ENCODE assay signal across 8 cellular contexts in genomic region chr2:204110250-204111183, GRCh38.
DNase-seq lines count a peak whose midpoint lies in the region; ATAC-seq, FAIRE-seq and TF ChIP-seq lines count a peak whose summit lies in the region.

No MANE protein-coding gene starts in this region.

- no peaks in the 10 kb centered on the region for H3K36me3 ChIP-seq in KOPT-K1 (ENCODE audit: insufficient read depth, low read length)
- H3K36me3 ChIP-seq in psoas muscle (ENCODE audit: insufficient read depth in 1 of 2, low read depth in 1 of 2) = no peaks in the 10 kb centered on the region
- H3K36me3 ChIP-seq in kidney (ENCODE audit: control insufficient read depth in 1 of 2, insufficient read depth in 2 of 2, low read length in 2 of 2) = no peaks in the 10 kb centered on the region

- H3K27ac Mint-ChIP-seq in stimulated activated memory B cell treated with anti-CD40 and anti-IgM and Interleukin-4, amounts not matched to agents 10 μg/mL and 1 μg/mL and 100 μg/mL, for 72 hours = no peak overlapping the region

- H3K4me3 Mint-ChIP-seq in activated T-cell treated with anti-CD3 and anti-CD28 coated beads, Interleukin-2, amount 50 U/mL, for 4 hours = peak overlapping the region; percentile 66
- H3K4me3 Mint-ChIP-seq in stimulated activated memory B cell treated with anti-CD40 and anti-IgM and Interleukin-4, amounts not matched to agents 10 μg/mL and 1 μg/mL and 100 μg/mL, for 72 hours = no peak overlapping the region

- FAIRE-seq in kidney (lab: Jason Lieb, UNC) = no peak

- H3K4me1 ChIP-seq in psoas muscle = no peaks in the 10 kb centered on the region
- peaks cover 2 to 8% of the 10 kb centered on the region in 2 donors for H3K4me1 ChIP-seq in kidney (ENCODE audit: control insufficient read depth in 1 of 2, insufficient read depth in 1 of 2, low read depth in 1 of 2, low read length in 2 of 2)

- H3K9ac ChIP-seq in kidney (ENCODE audit: low read length in 2 of 2) = no peak overlapping the region

- peak; percentile 95 for ATAC-seq in GM21447 (IDR thresholded peaks at IDR 0.05; ENCODE audit: unreplicated experiment)
- peak; percentile 41 to 51 for ATAC-seq in activated T-cell treated with anti-CD3 and anti-CD28 coated beads, Interleukin-2, amount 50 U/mL, for 4 hours
- peak; percentile 51 for ATAC-seq in stimulated activated memory B cell treated with anti-CD40 and anti-IgM and Interleukin-4, amounts not matched to agents 10 μg/mL and 1 μg/mL and 100 μg/mL, for 72 hours
- no peak for ATAC-seq in psoas muscle

- intact Hi-C loops in psoas muscle (cut with DNase I) (no loop called here), kidney (cut with DNase I) (no loop called here)

- no peaks in the 10 kb centered on the region for H3K9me3 ChIP-seq in KOPT-K1 (ENCODE audit: insufficient read depth, low read length, poor library complexity, severe bottlenecking)
- no peaks in the 10 kb centered on the region for H3K9me3 ChIP-seq in psoas muscle
- H3K9me3 ChIP-seq in kidney (ENCODE audit: control insufficient read depth in 1 of 2, low read length in 2 of 2) = no peaks in the 10 kb centered on the region

- H3K4me3 ChIP-seq in psoas muscle = no peak overlapping the region
- H3K4me3 ChIP-seq in kidney (ENCODE audit: low read length in 2 of 2) = no peak overlapping the region

- 41 to 45% (median 44%) methylated on average over 11 of the region's 11 CpGs for WGBS in psoas muscle, 3 donors

- DNase-seq in CD1c-positive myeloid dendritic cell (ENCODE audit: extremely low spot score) = peak; percentile 30
- peak; percentile 20 for DNase-seq in activated T-cell treated with anti-CD3 and anti-CD28 coated beads, Interleukin-2, amount 50 U/mL, for 4 hours
- peak; percentile 74 for DNase-seq in left kidney (ENCODE audit: low read depth, low spot score)
- no peak for DNase-seq in psoas muscle
- DNase-seq in kidney = no peak

- no peaks in the 10 kb centered on the region for H3K27me3 ChIP-seq in psoas muscle (ENCODE audit: insufficient read depth in 3 of 3, low read length in 2 of 3)

- H3K27me3 Mint-ChIP-seq in activated T-cell treated with anti-CD3 and anti-CD28 coated beads, Interleukin-2, amount 50 U/mL, for 4 hours (ENCODE audit: low read depth) = no peaks in the 10 kb centered on the region
- peaks cover 51% of the 10 kb centered on the region for H3K27me3 Mint-ChIP-seq in stimulated activated memory B cell treated with anti-CD40 and anti-IgM and Interleukin-4, amounts not matched to agents 10 μg/mL and 1 μg/mL and 100 μg/mL, for 72 hours

- H3K27ac ChIP-seq in KOPT-K1 (ENCODE audit: low read depth, low read length, poor library complexity, severe bottlenecking) (peak overlapping the region; percentile 33), psoas muscle (no peak overlapping the region), kidney (ENCODE audit: low read depth in 2 of 2, low read length in 2 of 2) (peak overlapping the region in 1 of 2 donors; percentile 13)

- TF ChIP-seq CTCF in psoas muscle (IDR thresholded peaks at IDR 0.05) (no peak), kidney (IDR thresholded peaks at IDR 0.05; ENCODE audit: borderline replicate concordance, extremely low read depth, insufficient read depth) (no peak)

- H3K9me3 Mint-ChIP-seq in activated T-cell treated with anti-CD3 and anti-CD28 coated beads, Interleukin-2, amount 50 U/mL, for 4 hours = no peaks in the 10 kb centered on the region
- H3K9me3 Mint-ChIP-seq in stimulated activated memory B cell treated with anti-CD40 and anti-IgM and Interleukin-4, amounts not matched to agents 10 μg/mL and 1 μg/mL and 100 μg/mL, for 72 hours = no peaks in the 10 kb centered on the region

- peaks cover 61% of the 10 kb centered on the region for H3K4me1 Mint-ChIP-seq in activated T-cell treated with anti-CD3 and anti-CD28 coated beads, Interleukin-2, amount 50 U/mL, for 4 hours (ENCODE audit: low read depth)
- H3K4me1 Mint-ChIP-seq in stimulated activated memory B cell treated with anti-CD40 and anti-IgM and Interleukin-4, amounts not matched to agents 10 μg/mL and 1 μg/mL and 100 μg/mL, for 72 hours = peaks cover 16% of the 10 kb centered on the region

- no peaks in the 10 kb centered on the region for H3K36me3 Mint-ChIP-seq in activated T-cell treated with anti-CD3 and anti-CD28 coated beads, Interleukin-2, amount 50 U/mL, for 4 hours (ENCODE audit: insufficient read depth)
- H3K36me3 Mint-ChIP-seq in stimulated activated memory B cell treated with anti-CD40 and anti-IgM and Interleukin-4, amounts not matched to agents 10 μg/mL and 1 μg/mL and 100 μg/mL, for 72 hours = no peaks in the 10 kb centered on the region

Comparison
In these comparisons a context has a peak if more than half of its experiments do, and no peak if none do; other contexts are left out.
1. DNase-seq: peak in CD1c-positive myeloid dendritic cell (single experiment), activated T-cell treated with anti-CD3 and anti-CD28 coated beads, Interleukin-2, amount 50 U/mL, for 4 hours (single experiment) and left kidney (single experiment); none in psoas muscle (0 of 2) and kidney (single experiment).
2. ATAC-seq: peak in GM21447 (single experiment), activated T-cell treated with anti-CD3 and anti-CD28 coated beads, Interleukin-2, amount 50 U/mL, for 4 hours (2 of 2) and stimulated activated memory B cell treated with anti-CD40 and anti-IgM and Interleukin-4, amounts not matched to agents 10 μg/mL and 1 μg/mL and 100 μg/mL, for 72 hours (single experiment); none in psoas muscle (0 of 4).